Comparison of ENCODE assay signal across 13 cellular contexts in the genomic region with DNA sequence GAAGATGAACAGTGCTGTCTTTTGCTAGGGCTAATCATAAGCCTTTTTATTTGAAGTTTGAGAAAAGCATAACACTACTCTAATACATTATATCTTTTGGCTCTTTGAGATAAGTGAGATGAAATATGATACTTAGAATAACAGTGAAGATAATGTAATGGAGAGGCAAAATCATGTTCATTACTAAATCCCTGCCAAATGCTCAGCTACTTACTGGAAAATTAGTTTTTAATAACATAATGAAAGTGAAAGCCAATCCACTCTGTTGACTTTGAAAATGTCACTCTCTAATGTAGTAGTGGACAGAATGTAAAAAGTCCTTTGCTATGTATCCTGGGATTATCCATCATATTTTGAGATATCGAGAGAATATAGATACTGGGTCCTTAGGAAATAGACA. TPM values are rescaled to one million over a fixed set of nuclear protein-coding genes. Genes with fewer than 3 reads are reported as not detected.
DNase-seq lines count a peak whose midpoint lies in the region; ATAC-seq, FAIRE-seq and TF ChIP-seq lines count a peak whose summit lies in the region.
"Had no signal": no experiment of that assay in that cellular context is flagged by ENCODE, and none has a peak within 500 bp of the region (broad histone marks: within the 10 kb centered on the region; RNA-seq: fewer than 3 reads in every experiment).

No MANE protein-coding gene starts in this region.

- BruUV-seq in HepG2 (replicated peaks; lab: Mats Ljungman, UMichigan) = no TSS peak

- H3K27ac ChIP-seq in liver (ENCODE audit: low read depth in 1 of 2, low read length in 2 of 2) = peak overlapping the region in 1 of 2 donors; percentile 25
- H3K27ac ChIP-seq in HepG2 (ENCODE audit: extremely low read length, insufficient read depth, low read length) = no peak overlapping the region
- H3K27ac ChIP-seq in ovary = no peak overlapping the region
- no peak overlapping the region for H3K27ac ChIP-seq in psoas muscle
- H3K27ac ChIP-seq: C4-2B had no signal

- in situ Hi-C loops in HepG2 (cut with HindIII; ENCODE audit: extremely low pct_ligation_motif_present, low pct_unique_long_range_greater_than_20kb) = no loop called here

- no peak for TF ChIP-seq EP300 in HepG2 (IDR thresholded peaks at IDR 0.05; ENCODE audit: low read depth in 2 of 2, low read length in 2 of 2)
- no peak for TF ChIP-seq EP300 in HepG2 (CRISPR knock-in tag; IDR thresholded peaks at IDR 0.05; ENCODE audit: borderline replicate concordance)
- no peak for TF ChIP-seq EP300 in ovary (IDR thresholded peaks at IDR 0.05)

- TF ChIP-seq CTCF in liver (IDR thresholded peaks at IDR 0.05; ENCODE audit: low read depth, low read length, missing input control) (no peak), HepG2 (CRISPR knock-in tag; IDR thresholded peaks at IDR 0.05) (no peak), ovary (IDR thresholded peaks at IDR 0.05) (no peak), psoas muscle (IDR thresholded peaks at IDR 0.05) (no peak)

- H3K9ac ChIP-seq in liver (ENCODE audit: low read depth in 1 of 2, low read length in 2 of 2) (peak overlapping the region in 1 of 2 donors; percentile 66), HepG2 (ENCODE audit: insufficient read depth, low read depth, low read length) (no peak overlapping the region)

- H3K9me3 ChIP-seq in liver (ENCODE audit: control insufficient read depth in 4 of 4, low read length in 3 of 4) = no peaks in the 10 kb centered on the region
- no peaks in the 10 kb centered on the region for H3K9me3 ChIP-seq in HepG2 (ENCODE audit: low read length)
- no peaks in the 10 kb centered on the region for H3K9me3 ChIP-seq in ovary
- H3K9me3 ChIP-seq in psoas muscle = no peaks in the 10 kb centered on the region

- TF ChIP-seq POLR2A in HepG2 (IDR thresholded peaks at IDR 0.05; ENCODE audit: insufficient read depth in 1 of 2, low read depth in 2 of 2, low read length in 2 of 2) = no peak
- no peak for TF ChIP-seq POLR2A in ovary (IDR thresholded peaks at IDR 0.05)

- H3K79me2 ChIP-seq in HepG2 (ENCODE audit: insufficient read depth, low read length) = no peaks in the 10 kb centered on the region

- H4K20me1 ChIP-seq in HepG2 (ENCODE audit: insufficient read depth, low read length) = no peaks in the 10 kb centered on the region

- no peak for FAIRE-seq in HepG2 (lab: Jason Lieb, UNC)

- POLR2A ChIA-PET in HepG2 (lab: Yijun Ruan, JAX) = no interaction called here

- no peak for TF ChIP-seq RAD21 in liver (IDR thresholded peaks at IDR 0.05)
- no peak for TF ChIP-seq RAD21 in HepG2 (CRISPR knock-in tag; IDR thresholded peaks at IDR 0.05)

- H2AFZ ChIP-seq in HepG2 (ENCODE audit: low read length) = no peak overlapping the region

- ATAC-seq in HepG2 (no peak), left lobe of liver (peak; percentile 48), HG02970 (IDR thresholded peaks at IDR 0.05; ENCODE audit: low FRiP score, unreplicated experiment) (no peak), psoas muscle (no peak)

- 78% methylated on average over 1 of the region's 1 CpG for WGBS in liver
- 98% methylated on average over 1 of the region's 1 CpG for WGBS in HepG2 (ENCODE audit: low lambda C conversion rate)
- WGBS in ovary, 3 donors = 27 to 42% (median 34%) methylated on average over 1 of the region's 1 CpG
- WGBS in psoas muscle, 3 donors = 79 to 93% (median 83%) methylated on average over 1 of the region's 1 CpG

- DNase-seq in HepG2 (ENCODE audit: low spot score) (no peak), SK-N-DZ (ENCODE audit: low spot score) (peak; percentile 12), left lobe of liver (ENCODE audit: low spot score) (no peak), ovary (no peak), H7 (no peak), psoas muscle (no peak)
- DNase-seq: cerebellar nuclear complex, NCI-H2029, occipital lobe, Right ventricle myocardium superior had no signal

- no peaks in the 10 kb centered on the region for H3K27me3 ChIP-seq in liver (ENCODE audit: control insufficient read depth in 4 of 4, insufficient read depth in 4 of 4, low read length in 3 of 4)
- no peaks in the 10 kb centered on the region for H3K27me3 ChIP-seq in HepG2 (ENCODE audit: control insufficient read depth in 1 of 2, insufficient read depth in 2 of 2, low read length in 2 of 2)
- no peaks in the 10 kb centered on the region for H3K27me3 ChIP-seq in ovary
- H3K27me3 ChIP-seq in H7 (ENCODE audit: control insufficient read depth, insufficient read depth, low read length) = no peaks in the 10 kb centered on the region
- no peaks in the 10 kb centered on the region for H3K27me3 ChIP-seq in psoas muscle (ENCODE audit: insufficient read depth in 3 of 3, low read length in 2 of 3)

- no peaks in the 10 kb centered on the region for H3K36me3 ChIP-seq in liver (ENCODE audit: control insufficient read depth in 4 of 4, insufficient read depth in 3 of 4, low read depth in 1 of 4, low read length in 3 of 4)
- H3K36me3 ChIP-seq in HepG2 (replicated peaks in 1 of 2; ENCODE audit: control insufficient read depth in 1 of 2, insufficient read depth in 2 of 2, low read length in 2 of 2) = peaks cover 0 to 7% of the 10 kb centered on the region in 2 experiments; a peak in 1 of 5 replicates
- no peaks in the 10 kb centered on the region for H3K36me3 ChIP-seq in ovary
- peaks cover 7% of the 10 kb centered on the region for H3K36me3 ChIP-seq in H7 (replicated peaks; ENCODE audit: control insufficient read depth, insufficient read depth, low read length)
- H3K36me3 ChIP-seq in psoas muscle (ENCODE audit: insufficient read depth in 1 of 2, low read depth in 1 of 2) = no peaks in the 10 kb centered on the region

- H3K4me2 ChIP-seq in HepG2 (ENCODE audit: low read depth, low read length) = no peak overlapping the region

- intact Hi-C loops in HepG2 (cut with micrococcal nuclease; ENCODE audit: unreplicated experiment) (no loop called here), ovary (cut with DNase I) (loop anchor here in 1 of 4 donors (5.0 kb wide), 1 partner anchor 54 kb away; no protein-coding TSS in a partner anchor), psoas muscle (cut with DNase I) (no loop called here)

- CTCF ChIA-PET in HepG2 (lab: Yijun Ruan, JAX; ENCODE audit: low intra/inter-chr PET ratio, low total read pairs) = no interaction called here

- peak overlapping the region; percentile 11 to 30 (median 25) for H3K4me3 ChIP-seq in liver (ENCODE audit: low read depth in 1 of 3, low read length in 3 of 3)
- no peak overlapping the region for H3K4me3 ChIP-seq in HepG2 (replicated peaks in 1 of 3; ENCODE audit: insufficient read depth in 1 of 3, low read depth in 2 of 3, low read length in 3 of 3)
- no peak overlapping the region for H3K4me3 ChIP-seq in ovary
- H3K4me3 ChIP-seq in H7 (ENCODE audit: insufficient read depth, low read depth, low read length) = no peak overlapping the region
- H3K4me3 ChIP-seq in psoas muscle = no peak overlapping the region

- peaks cover 0 to 5% (median 2%) of the 10 kb centered on the region in 4 donors for H3K4me1 ChIP-seq in liver (ENCODE audit: control insufficient read depth in 4 of 4, insufficient read depth in 4 of 4, low read length in 3 of 4)
- H3K4me1 ChIP-seq in HepG2 (ENCODE audit: insufficient read depth, low read length) = no peaks in the 10 kb centered on the region
- no peaks in the 10 kb centered on the region for H3K4me1 ChIP-seq in ovary (ENCODE audit: insufficient read depth)
- H3K4me1 ChIP-seq in psoas muscle = no peaks in the 10 kb centered on the region

RNA-seq across cellular contexts. Expression of a gene that starts 35.9 kb away (rescaled TPM):
- total RNA-seq in liver (under 1 TPM; 0.05 to 0.08 TPM), HepG2 (2016; rRNA removed; fragmentation: Illumina TruSeq; extraction: Trizol) (0.09 TPM in 1 of 2 replicates, not detected in the other), left lobe of liver (0.03 TPM), ovary (under 1 TPM in 4 of 7 donors, not detected in 3; 0.07 to 0.57 (median 0.11) TPM), psoas muscle (under 1 TPM; 0.08 to 0.67 (median 0.20) TPM)
- polyA plus RNA-seq in liver (under 1 TPM in 1 of 2 donors, not detected in 1; 0.01 TPM), HepG2 (2011; rRNA removed) (0.01 and 0.03 TPM in 2 replicates), ovary (under 1 TPM; 0.05 to 0.17 TPM), psoas muscle (under 1 TPM; 0.01 to 0.08 (median 0.06) TPM)
- not detected in 2 replicates for total RNA-seq in HepG2 (2016; cell fraction: cytosol; rRNA removed; fragmentation: Illumina TruSeq; extraction: Trizol; ENCODE audit: low read depth)
- 0.03 TPM in 1 of 2 replicates, not detected in the other for total RNA-seq in HepG2 (2016; cell fraction: insoluble cytoplasmic fraction; rRNA removed; fragmentation: Illumina TruSeq; extraction: Trizol)
- total RNA-seq in HepG2 (2016; cell fraction: membrane; rRNA removed; fragmentation: Illumina TruSeq; extraction: Trizol) = 0.03 TPM in 1 of 2 replicates, not detected in the other
- total RNA-seq in HepG2 (2016; cell fraction: nucleus; rRNA removed; fragmentation: Illumina TruSeq; extraction: Trizol) = 0.06 and 0.09 TPM in 2 replicates
- 0.01 TPM in 1 of 2 replicates, not detected in the other for polyA plus RNA-seq in HepG2 (2011; cell fraction: cytosol; rRNA removed)
- 0.03 and 0.09 TPM in 2 replicates for polyA plus RNA-seq in HepG2 (2011; cell fraction: nucleus; rRNA removed)
- polyA plus RNA-seq in HepG2 (2012) = 0.03 and 0.04 TPM in 2 replicates
- not detected in 2 replicates for polyA plus RNA-seq in HepG2 (2016; cell fraction: cytosol; fragmentation: Illumina TruSeq; extraction: Trizol; ENCODE audit: low read depth)
- not detected in 2 replicates for polyA plus RNA-seq in HepG2 (2016; cell fraction: insoluble cytoplasmic fraction; fragmentation: Illumina TruSeq; extraction: Trizol; ENCODE audit: low read depth)
- polyA plus RNA-seq in HepG2 (2016; cell fraction: membrane; fragmentation: Illumina TruSeq; extraction: Trizol; ENCODE audit: low read depth) = not detected in 2 replicates
- 0.10 and 0.11 TPM in 2 replicates for polyA plus RNA-seq in HepG2 (2016; cell fraction: nucleus; fragmentation: Illumina TruSeq; extraction: Trizol; ENCODE audit: insufficient read depth, low read depth)
- 0.04 and 0.05 TPM in 2 replicates for polyA minus RNA-seq in HepG2 (2011; rRNA and poly(A)+ RNA removed; ENCODE audit: low replicate concordance)
- polyA minus RNA-seq in HepG2 (2011; cell fraction: cytosol; rRNA and poly(A)+ RNA removed) = not detected in 2 replicates
- polyA minus RNA-seq in HepG2 (2011; cell fraction: nucleus; rRNA and poly(A)+ RNA removed) = 0.13 and 0.25 TPM in 2 replicates
- polyA plus RNA-seq in SK-N-DZ (2014; cell fraction: cytosol; rRNA removed) = 1.5 and 1.6 TPM in 2 replicates
- 1.8 and 2.4 TPM in 2 replicates for polyA plus RNA-seq in SK-N-DZ (2014; cell fraction: nucleus; rRNA removed)
- 0.07 and 0.15 TPM in 2 replicates for total RNA-seq in H7 (2014; rRNA removed; shearing (Covaris generic))

RNA-seq across cellular contexts. Expression of a gene that starts 43.0 kb away (rescaled TPM):
- 10 to 100 TPM in 1 of 2 donors, under 1 TPM in 1; 0.92 to 44.9 TPM for total RNA-seq in liver
- under 1 TPM; 0.62 to 0.97 TPM for polyA plus RNA-seq in liver
- 36.9 and 54.1 TPM in 2 replicates for total RNA-seq in HepG2 (2016; rRNA removed; fragmentation: Illumina TruSeq; extraction: Trizol)
- total RNA-seq in HepG2 (2016; cell fraction: cytosol; rRNA removed; fragmentation: Illumina TruSeq; extraction: Trizol; ENCODE audit: low read depth) = 2.1 and 2.4 TPM in 2 replicates
- total RNA-seq in HepG2 (2016; cell fraction: insoluble cytoplasmic fraction; rRNA removed; fragmentation: Illumina TruSeq; extraction: Trizol) = 36.1 and 54.9 TPM in 2 replicates
- total RNA-seq in HepG2 (2016; cell fraction: membrane; rRNA removed; fragmentation: Illumina TruSeq; extraction: Trizol) = 8.7 and 10.3 TPM in 2 replicates
- 56.9 and 59.9 TPM in 2 replicates for total RNA-seq in HepG2 (2016; cell fraction: nucleus; rRNA removed; fragmentation: Illumina TruSeq; extraction: Trizol)
- 4.7 and 7.8 TPM in 2 replicates for polyA plus RNA-seq in HepG2 (2011; rRNA removed)
- polyA plus RNA-seq in HepG2 (2011; cell fraction: cytosol; rRNA removed) = 2.7 and 2.9 TPM in 2 replicates
- 8.3 and 9.3 TPM in 2 replicates for polyA plus RNA-seq in HepG2 (2011; cell fraction: nucleus; rRNA removed)
- polyA plus RNA-seq in HepG2 (2012) = 3.1 and 6.8 TPM in 2 replicates
- polyA plus RNA-seq in HepG2 (2016; cell fraction: cytosol; fragmentation: Illumina TruSeq; extraction: Trizol; ENCODE audit: low read depth) = 0.93 and 1.1 TPM in 2 replicates
- 30.7 and 32.8 TPM in 2 replicates for polyA plus RNA-seq in HepG2 (2016; cell fraction: insoluble cytoplasmic fraction; fragmentation: Illumina TruSeq; extraction: Trizol; ENCODE audit: low read depth)
- 2.6 and 6.4 TPM in 2 replicates for polyA plus RNA-seq in HepG2 (2016; cell fraction: membrane; fragmentation: Illumina TruSeq; extraction: Trizol; ENCODE audit: low read depth)
- 25.2 and 28.0 TPM in 2 replicates for polyA plus RNA-seq in HepG2 (2016; cell fraction: nucleus; fragmentation: Illumina TruSeq; extraction: Trizol; ENCODE audit: insufficient read depth, low read depth)
- 16.4 and 88.3 TPM in 2 replicates for polyA minus RNA-seq in HepG2 (2011; rRNA and poly(A)+ RNA removed; ENCODE audit: low replicate concordance)
- polyA minus RNA-seq in HepG2 (2011; cell fraction: cytosol; rRNA and poly(A)+ RNA removed) = 4.6 and 8.5 TPM in 2 replicates
- polyA minus RNA-seq in HepG2 (2011; cell fraction: nucleus; rRNA and poly(A)+ RNA removed) = 41.3 and 55.5 TPM in 2 replicates
- 34.8 and 43.8 TPM in 2 replicates for polyA plus RNA-seq in SK-N-DZ (2014; cell fraction: cytosol; rRNA removed)
- polyA plus RNA-seq in SK-N-DZ (2014; cell fraction: nucleus; rRNA removed) = 66.1 and 67.2 TPM in 2 replicates
- total RNA-seq in left lobe of liver = 0.45 TPM
- 1 to 10 TPM; 1.7 to 6.3 (median 5.1) TPM for total RNA-seq in ovary
- 1 to 10 TPM; 1.9 to 3.0 TPM for polyA plus RNA-seq in ovary
- total RNA-seq in H7 (2014; rRNA removed; shearing (Covaris generic)) = 38.0 and 38.8 TPM in 2 replicates
- total RNA-seq in psoas muscle = 1 to 10 TPM in 1 of 4 donors, under 1 TPM in 3; 0.62 to 1.1 (median 0.90) TPM
- polyA plus RNA-seq in psoas muscle = 1 to 10 TPM in 1 of 3 donors, under 1 TPM in 2; 0.31 to 1.7 (median 0.95) TPM

RNA-seq across cellular contexts. Expression of a gene that starts 43.3 kb away (rescaled TPM):
- total RNA-seq in liver = 10 to 100 TPM in 1 of 2 donors, 1 to 10 TPM in 1; 2.6 to 13.9 TPM
- polyA plus RNA-seq in liver = 1 to 10 TPM; 1.0 to 2.8 TPM
- total RNA-seq in HepG2 (2016; rRNA removed; fragmentation: Illumina TruSeq; extraction: Trizol) = 17.1 and 17.3 TPM in 2 replicates
- 2.1 and 2.4 TPM in 2 replicates for total RNA-seq in HepG2 (2016; cell fraction: cytosol; rRNA removed; fragmentation: Illumina TruSeq; extraction: Trizol; ENCODE audit: low read depth)
- 16.8 and 19.0 TPM in 2 replicates for total RNA-seq in HepG2 (2016; cell fraction: insoluble cytoplasmic fraction; rRNA removed; fragmentation: Illumina TruSeq; extraction: Trizol)
- 4.5 and 6.3 TPM in 2 replicates for total RNA-seq in HepG2 (2016; cell fraction: membrane; rRNA removed; fragmentation: Illumina TruSeq; extraction: Trizol)
- total RNA-seq in HepG2 (2016; cell fraction: nucleus; rRNA removed; fragmentation: Illumina TruSeq; extraction: Trizol) = 36.5 and 37.8 TPM in 2 replicates
- 8.1 and 11.3 TPM in 2 replicates for polyA plus RNA-seq in HepG2 (2011; rRNA removed)
- polyA plus RNA-seq in HepG2 (2011; cell fraction: cytosol; rRNA removed) = 2.8 and 3.6 TPM in 2 replicates
- polyA plus RNA-seq in HepG2 (2011; cell fraction: nucleus; rRNA removed) = 17.2 and 19.2 TPM in 2 replicates
- polyA plus RNA-seq in HepG2 (2012) = 5.5 and 9.1 TPM in 2 replicates
- polyA plus RNA-seq in HepG2 (2016; cell fraction: cytosol; fragmentation: Illumina TruSeq; extraction: Trizol; ENCODE audit: low read depth) = 0.49 and 0.54 TPM in 2 replicates
- polyA plus RNA-seq in HepG2 (2016; cell fraction: insoluble cytoplasmic fraction; fragmentation: Illumina TruSeq; extraction: Trizol; ENCODE audit: low read depth) = 8.8 and 10.0 TPM in 2 replicates
- 1.0 and 1.3 TPM in 2 replicates for polyA plus RNA-seq in HepG2 (2016; cell fraction: membrane; fragmentation: Illumina TruSeq; extraction: Trizol; ENCODE audit: low read depth)
- polyA plus RNA-seq in HepG2 (2016; cell fraction: nucleus; fragmentation: Illumina TruSeq; extraction: Trizol; ENCODE audit: insufficient read depth, low read depth) = 35.2 and 36.3 TPM in 2 replicates
- polyA minus RNA-seq in HepG2 (2011; rRNA and poly(A)+ RNA removed; ENCODE audit: low replicate concordance) = 0.91 and 4.5 TPM in 2 replicates
- polyA minus RNA-seq in HepG2 (2011; cell fraction: cytosol; rRNA and poly(A)+ RNA removed) = 4.4 and 5.5 TPM in 2 replicates
- polyA minus RNA-seq in HepG2 (2011; cell fraction: nucleus; rRNA and poly(A)+ RNA removed) = 36.3 and 37.2 TPM in 2 replicates
- polyA plus RNA-seq in SK-N-DZ (2014; cell fraction: cytosol; rRNA removed) = 22.4 and 22.7 TPM in 2 replicates
- polyA plus RNA-seq in SK-N-DZ (2014; cell fraction: nucleus; rRNA removed) = 61.1 and 65.5 TPM in 2 replicates
- 2.8 TPM for total RNA-seq in left lobe of liver
- total RNA-seq in ovary = 10 to 100 TPM in 6 of 7 donors, 1 to 10 TPM in 1; 7.2 to 20.5 (median 14.5) TPM
- 10 to 100 TPM in 1 of 2 donors, 1 to 10 TPM in 1; 5.0 to 11.3 TPM for polyA plus RNA-seq in ovary
- total RNA-seq in H7 (2014; rRNA removed; shearing (Covaris generic)) = 14.5 and 22.6 TPM in 2 replicates
- 10 to 100 TPM in 3 of 4 donors, 1 to 10 TPM in 1; 7.6 to 20.8 (median 13.4) TPM for total RNA-seq in psoas muscle
- polyA plus RNA-seq in psoas muscle = 1 to 10 TPM; 2.5 to 3.2 (median 2.9) TPM

Comparison
In these comparisons a context has a peak if more than half of its experiments do, and no peak if none do; other contexts are left out.
1. H3K4me3 ChIP-seq: peak in liver (3 of 3); none in HepG2 (0 of 3), ovary (single experiment), H7 (single experiment) and psoas muscle (single experiment).